ENCODE assay signal across 10 cellular contexts in the genomic region with DNA sequence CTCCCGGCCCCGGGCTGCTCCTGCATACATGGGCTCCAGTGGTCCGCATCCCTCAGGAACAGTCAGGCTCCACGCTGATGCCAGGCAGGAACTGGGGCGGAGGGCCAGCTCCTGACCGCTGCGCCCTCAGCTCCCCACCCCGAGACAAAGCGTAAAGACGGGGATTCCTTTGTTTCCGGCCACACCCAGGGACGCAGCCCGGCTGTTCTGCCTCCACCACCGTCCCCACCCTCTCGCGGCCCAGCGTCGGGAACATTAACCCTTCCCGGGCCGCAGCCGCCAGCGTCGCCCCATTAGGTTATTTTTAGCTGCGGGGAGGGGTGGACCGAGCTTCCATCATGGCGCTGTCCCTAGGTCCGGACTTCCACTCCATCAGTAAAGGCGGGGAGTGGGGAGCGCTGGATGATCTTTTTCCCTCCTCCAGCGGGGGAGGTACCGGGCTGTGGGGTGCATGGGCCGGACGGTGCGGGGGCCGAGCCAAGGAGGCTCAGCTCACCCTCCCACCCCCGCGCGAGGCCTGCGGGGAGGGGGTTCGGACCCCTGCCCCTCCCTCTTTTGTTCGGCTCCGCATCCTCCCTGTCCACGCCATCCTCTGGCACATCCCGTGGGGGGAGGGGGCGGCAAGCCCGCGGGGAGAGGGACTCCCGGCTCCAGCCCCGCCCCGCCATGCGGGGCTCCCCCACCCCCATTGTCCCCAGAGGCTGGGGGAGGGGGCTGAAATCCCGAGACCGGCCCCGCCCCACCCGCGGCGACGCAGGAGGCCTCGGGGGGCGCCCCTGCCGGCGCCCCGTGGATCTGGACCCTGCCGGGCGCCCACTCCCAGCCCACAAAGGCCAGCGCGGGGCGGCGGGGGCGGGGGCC. TPM values are rescaled to one million over a fixed set of nuclear protein-coding genes. Genes with fewer than 3 reads are reported as not detected.
A peak's percentile ranks its signal among the peaks of the same experiment; 100 is the strongest.
DNase-seq lines count a peak whose midpoint lies in the region; ATAC-seq and TF ChIP-seq lines count a peak whose summit lies in the region.
"Had no signal": no experiment of that assay in that cellular context is flagged by ENCODE, and none has a peak within 500 bp of the region (broad histone marks: within the 10 kb centered on the region; RNA-seq: fewer than 3 reads in every experiment).

No MANE protein-coding gene starts in this region.

- H3K9ac ChIP-seq in endodermal cell (ENCODE audit: extremely low read depth, low read length, poor library complexity, severe bottlenecking) = no peak overlapping the region
- no peak overlapping the region for H3K9ac ChIP-seq in MM.1S (ENCODE audit: low read length)

- H3K27ac ChIP-seq in endodermal cell (ENCODE audit: low read depth, low read length) (peak overlapping the region; percentile 77), aorta (ENCODE audit: low read depth in 1 of 2, low read length in 2 of 2) (no peak overlapping the region), MM.1S (ENCODE audit: low read length) (no peak overlapping the region)

- H3K27me3 Mint-ChIP-seq in endodermal cell (ENCODE audit: insufficient read depth) (peaks cover 31% of the 10 kb centered on the region), naive B cell (peaks cover 41 to 58% (median 45%) of the 10 kb centered on the region in 3 donors)

- H3K4me3 Mint-ChIP-seq in endodermal cell (peak overlapping the region; percentile 76), naive B cell (peak overlapping the region in 6 of 8 donors; percentile 42 to 72 (median 58))
- H3K4me3 Mint-ChIP-seq: activated CD4-positive, alpha-beta T cell treated with anti-CD3 and anti-CD28 coated beads for 36 hours; dendritic cell treated with granulocyte-macrophage colony-stimulating factor and Interleukin-4, amounts not matched to agents 40 ng/mL and 50 ng/mL, for 4 days had no signal

- intact Hi-C loops in Right ventricle myocardium inferior (cut with DNase I) (no loop called here), cardiac septum (cut with DNase I) (no loop called here), aorta (cut with DNase I) (no loop called here)

- TF ChIP-seq CTCF in endodermal cell (conservative IDR thresholded peaks at IDR 0.05) = peak; percentile 10
- no peak for TF ChIP-seq CTCF in MM.1S (IDR thresholded peaks at IDR 0.05; ENCODE audit: low read length)

- no peak overlapping the region for H3K4me2 ChIP-seq in MM.1S (ENCODE audit: low read depth, low read length)

- H3K36me3 Mint-ChIP-seq in endodermal cell (ENCODE audit: low read depth) (no peaks in the 10 kb centered on the region), naive B cell (no peaks in the 10 kb centered on the region)

- H3K4me3 ChIP-seq in endodermal cell (ENCODE audit: low read length) (peak overlapping the region; percentile 80), aorta (ENCODE audit: low read length in 2 of 2) (peak overlapping the region; percentile 20 to 46), MM.1S (ENCODE audit: low read length) (no peak overlapping the region)

- H3K36me3 ChIP-seq in endodermal cell (ENCODE audit: control insufficient read depth, insufficient read depth, low read length) (no peaks in the 10 kb centered on the region), aorta (ENCODE audit: control insufficient read depth in 1 of 2, insufficient read depth in 2 of 2, low read length in 1 of 2) (no peaks in the 10 kb centered on the region), MM.1S (replicated peaks; ENCODE audit: insufficient read depth, low read length) (no peaks in the 10 kb centered on the region)

- H3F3A ChIP-seq in MM.1S (ENCODE audit: insufficient read depth, low read length) = no peaks in the 10 kb centered on the region

- ATAC-seq in Right ventricle myocardium inferior (peak; percentile 19), naive B cell (ENCODE audit: low read depth in 2 of 2) (no peak), aorta (ENCODE audit: low FRiP score) (no peak), GM21529 (IDR thresholded peaks at IDR 0.05; ENCODE audit: unreplicated experiment) (no peak)
- ATAC-seq: activated CD4-positive, alpha-beta T cell treated with anti-CD3 and anti-CD28 coated beads for 36 hours had no signal

- H3K9me2 ChIP-seq in MM.1S (replicated peaks; ENCODE audit: insufficient read depth, low read length) = no peaks in the 10 kb centered on the region

- WGBS in endodermal cell (ENCODE audit: insufficient coverage in 1 of 2, insufficient read length in 1 of 2), 2 experiments = 0 to 2% methylated on average over 3 to 70 of the region's 70 CpGs
- WGBS in aorta, 2 donors = 1% methylated on average over 43 to 70 of the region's 70 CpGs

- peaks cover 20% of the 10 kb centered on the region for H3K4me1 Mint-ChIP-seq in endodermal cell
- peaks cover 42 to 65% (median 56%) of the 10 kb centered on the region in 3 donors for H3K4me1 Mint-ChIP-seq in naive B cell

- no peak overlapping the region for H3K27ac Mint-ChIP-seq in endodermal cell
- no peak overlapping the region for H3K27ac Mint-ChIP-seq in naive B cell
- H3K27ac Mint-ChIP-seq: activated CD4-positive, alpha-beta T cell treated with anti-CD3 and anti-CD28 coated beads for 36 hours; dendritic cell treated with granulocyte-macrophage colony-stimulating factor and Interleukin-4, amounts not matched to agents 40 ng/mL and 50 ng/mL, for 4 days had no signal

- no peaks in the 10 kb centered on the region for H4K20me1 ChIP-seq in MM.1S (ENCODE audit: insufficient read depth, low read length)

- H3K9me3 ChIP-seq in endodermal cell (ENCODE audit: control insufficient read depth, low read length) (no peaks in the 10 kb centered on the region), aorta (ENCODE audit: control insufficient read depth, low read length) (no peaks in the 10 kb centered on the region), MM.1S (replicated peaks; ENCODE audit: insufficient read depth, low read length) (no peaks in the 10 kb centered on the region)

- no peaks in the 10 kb centered on the region for H3K9me3 Mint-ChIP-seq in endodermal cell
- H3K9me3 Mint-ChIP-seq in naive B cell = peaks cover 0 to 9% (median 2%) of the 10 kb centered on the region in 7 donors
- H3K9me3 Mint-ChIP-seq: dendritic cell treated with granulocyte-macrophage colony-stimulating factor and Interleukin-4, amounts not matched to agents 40 ng/mL and 50 ng/mL, for 4 days had no signal

- DNase-seq in Right ventricle myocardium inferior (ENCODE audit: missing footprints) = no peak
- DNase-seq in cardiac septum (ENCODE audit: low spot score) = no peak
- DNase-seq in endodermal cell = peak; percentile 83
- DNase-seq in naive B cell = no peak
- DNase-seq in aorta = no peak
- DNase-seq in MM.1S = no peak
- DNase-seq in activated CD4-positive, alpha-beta T cell treated with anti-CD3 and anti-CD28 coated beads, Interleukin-2, amount 50 U/mL, for 48 hours = no peak
- DNase-seq: activated CD4-positive, alpha-beta T cell treated with anti-CD3 and anti-CD28 coated beads for 36 hours had no signal

- H3K4me1 ChIP-seq in endodermal cell (ENCODE audit: control insufficient read depth, insufficient read depth, low read length) = peaks cover 4% of the 10 kb centered on the region
- no peaks in the 10 kb centered on the region for H3K4me1 ChIP-seq in aorta (ENCODE audit: control insufficient read depth in 1 of 2, insufficient read depth in 2 of 2, low read length in 2 of 2)
- no peaks in the 10 kb centered on the region for H3K4me1 ChIP-seq in MM.1S (ENCODE audit: low read length)

- H2AFZ ChIP-seq in MM.1S (ENCODE audit: low read length) = no peak overlapping the region

- H3K27me3 ChIP-seq in endodermal cell (ENCODE audit: control insufficient read depth, insufficient read depth, low read length, poor library complexity, severe bottlenecking) (peaks cover 39% of the 10 kb centered on the region), aorta (ENCODE audit: control insufficient read depth in 1 of 2, insufficient read depth in 2 of 2, low read length in 1 of 2) (no peaks in the 10 kb centered on the region), MM.1S (replicated peaks; ENCODE audit: insufficient read depth, low read length) (peaks cover 36% of the 10 kb centered on the region)

- no peaks in the 10 kb centered on the region for H3K79me2 ChIP-seq in MM.1S (ENCODE audit: low read length)

RNA-seq across cellular contexts. Expression of a gene that starts 5.3 kb away (rescaled TPM):
- total RNA-seq in Right ventricle myocardium inferior = 1.5 TPM
- 1.9 TPM for total RNA-seq in cardiac septum
- total RNA-seq in endodermal cell = 10 to 100 TPM; 40.0 to 64.9 TPM
- polyA plus RNA-seq in endodermal cell (2013, experiment 1 of 2) = 137 TPM
- polyA plus RNA-seq in endodermal cell (2013, experiment 2 of 2) = 115 TPM
- polyA plus RNA-seq in naive B cell (ENCODE audit: low read depth in 6 of 6) = 1 to 10 TPM in 3 of 6 donors, under 1 TPM in 2, not detected in 1; 0.49 to 3.5 (median 1.3) TPM
- 1 to 10 TPM in 1 of 2 donors, under 1 TPM in 1; 0.58 to 2.0 TPM for total RNA-seq in aorta
- polyA plus RNA-seq in aorta = under 1 TPM in 1 of 2 donors, not detected in 1; 0.05 TPM
- total RNA-seq: activated CD4-positive, alpha-beta T cell treated with anti-CD3 and anti-CD28 coated beads for 36 hours had no signal

Comparison
In these comparisons a context has a peak if more than half of its experiments do, and no peak if none do; other contexts are left out.
1. RNA of a gene that starts 5.3 kb away (total RNA-seq): 40.0 to 64.9 TPM in endodermal cell; 0.58 to 2.0 TPM in aorta, 1.9 TPM in cardiac septum (single experiment) and 1.5 TPM in Right ventricle myocardium inferior (single experiment); every median in the first group is over 10 times any median in the second.